In genomic region chr7:151083071-151083823, GRCh38 we compare ENCODE assay signal across 1 cellular context.
TF ChIP-seq lines count a peak whose summit lies in the region.

Gene TMUB1, minus strand, starts transcription at chr7:151083493. Its CDS starts 930 bp downstream, at chr7:151082563.

TF ChIP-seq in HepG2, 621 proteins besides CTCF, POLR2A, EP300 and RAD21 (continued from another document and continues in another):
- TF ChIP-seq NONO (IDR thresholded peaks at IDR 0.05) = no peak
- TF ChIP-seq NONO (CRISPR knock-in tag; conservative IDR thresholded peaks at IDR 0.05) = peak; percentile 29; the same call in 1 of the 2 replicates
- TF ChIP-seq CREM (IDR thresholded peaks at IDR 0.05) = no peak
- no peak for TF ChIP-seq CREM (CRISPR knock-in tag; IDR thresholded peaks at IDR 0.05)
- no peak for TF ChIP-seq SNAPC4 (CRISPR knock-in tag; IDR thresholded peaks at IDR 0.05)
- no peak for TF ChIP-seq ZBTB39 (CRISPR knock-in tag; IDR thresholded peaks at IDR 0.05)
- TF ChIP-seq AGO1 (IDR thresholded peaks at IDR 0.05; ENCODE audit: low read depth, low read length, poor library complexity, severe bottlenecking) = peak; percentile 22
- no peak for TF ChIP-seq PHB2 (IDR thresholded peaks at IDR 0.05; ENCODE audit: partially characterized antibody)
- TF ChIP-seq ZNF207 (IDR thresholded peaks at IDR 0.05; ENCODE audit: borderline replicate concordance) = no peak
- TF ChIP-seq GATAD1 (CRISPR knock-in tag; IDR thresholded peaks at IDR 0.05) = peak; percentile 64
- no peak for TF ChIP-seq MED8 (CRISPR knock-in tag; IDR thresholded peaks at IDR 0.05; ENCODE audit: insufficient replicate concordance)
- no peak for TF ChIP-seq ZNF34 (CRISPR knock-in tag; IDR thresholded peaks at IDR 0.05; ENCODE audit: borderline replicate concordance)
- TF ChIP-seq TEF (CRISPR knock-in tag; IDR thresholded peaks at IDR 0.05) = no peak
- no peak for TF ChIP-seq ADNP (CRISPR knock-in tag; IDR thresholded peaks at IDR 0.05)
- peak; percentile 62; the same call in 1 of the 2 replicates for TF ChIP-seq ATF7-NPFF (CRISPR knock-in tag; IDR thresholded peaks at IDR 0.05; ENCODE audit: low read depth)
- TF ChIP-seq SIX1 (CRISPR knock-in tag; IDR thresholded peaks at IDR 0.05; ENCODE audit: borderline replicate concordance) = no peak
- no peak for TF ChIP-seq TRIM24 (CRISPR knock-in tag; IDR thresholded peaks at IDR 0.05)
- peak; percentile 69 for TF ChIP-seq ETV5 (CRISPR knock-in tag; IDR thresholded peaks at IDR 0.05; ENCODE audit: borderline replicate concordance)
- TF ChIP-seq DPF2 (CRISPR knock-in tag; IDR thresholded peaks at IDR 0.05; ENCODE audit: borderline replicate concordance, low read depth) = no peak
- TF ChIP-seq ARNT (IDR thresholded peaks at IDR 0.05) = no peak
- no peak for TF ChIP-seq PAX8 (CRISPR knock-in tag; IDR thresholded peaks at IDR 0.05; ENCODE audit: borderline replicate concordance)
- TF ChIP-seq ZNF580 (CRISPR knock-in tag; IDR thresholded peaks at IDR 0.05; ENCODE audit: borderline replicate concordance, low read depth) = no peak
- 0 out of 2 replicates have a peak, but pooled peaks have one; percentile 18 for TF ChIP-seq MED1 (CRISPR knock-in tag; IDR thresholded peaks at IDR 0.05)
- TF ChIP-seq TFDP1 (CRISPR knock-in tag; IDR thresholded peaks at IDR 0.05; ENCODE audit: borderline replicate concordance) = peak; percentile 61; the same call in 1 of the 2 replicates
- TF ChIP-seq GFI1 (CRISPR knock-in tag; IDR thresholded peaks at IDR 0.05; ENCODE audit: borderline replicate concordance) = peak; percentile 13; the same call in 1 of the 2 replicates
- TF ChIP-seq ZMAT3 (CRISPR knock-in tag; conservative IDR thresholded peaks at IDR 0.05) = 0 out of 2 replicates have a peak, but pooled peaks have one; percentile 24
- peak; percentile 49 for TF ChIP-seq ZFY (CRISPR knock-in tag; IDR thresholded peaks at IDR 0.05)
- TF ChIP-seq ZNF572 (CRISPR knock-in tag; IDR thresholded peaks at IDR 0.05) = 0 out of 2 replicates have a peak, but pooled peaks have one; percentile 44
- peak; percentile 84; the same call in 2 of the 3 replicates for TF ChIP-seq MXI1 (IDR thresholded peaks at IDR 0.05; ENCODE audit: borderline replicate concordance, low read depth, low read length)
- TF ChIP-seq EEA1 (CRISPR knock-in tag; IDR thresholded peaks at IDR 0.05; ENCODE audit: borderline replicate concordance) = no peak
- TF ChIP-seq ZNF142 (CRISPR knock-in tag; IDR thresholded peaks at IDR 0.05) = no peak
- no peak for TF ChIP-seq ZNF335 (CRISPR knock-in tag; IDR thresholded peaks at IDR 0.05)
- TF ChIP-seq MXD3 (CRISPR knock-in tag; IDR thresholded peaks at IDR 0.05) = peak; percentile 73; the same call in 1 of the 2 replicates
- no peak for TF ChIP-seq KDM3A (CRISPR knock-in tag; IDR thresholded peaks at IDR 0.05; ENCODE audit: low read depth)
- no peak for TF ChIP-seq NFYB (CRISPR knock-in tag; IDR thresholded peaks at IDR 0.05)
- 0 out of 2 replicates have a peak, but pooled peaks have one; percentile 45 for TF ChIP-seq ZNF501 (CRISPR knock-in tag; IDR thresholded peaks at IDR 0.05)
- TF ChIP-seq ZFX (CRISPR knock-in tag; IDR thresholded peaks at IDR 0.05; ENCODE audit: low read depth) = peak; percentile 46
- TF ChIP-seq IRF1 (CRISPR knock-in tag; IDR thresholded peaks at IDR 0.05; ENCODE audit: low read depth) = no peak
- no peak for TF ChIP-seq HNRNPL (IDR thresholded peaks at IDR 0.05; ENCODE audit: low read depth, low read length)
- TF ChIP-seq ZFP1 (CRISPR knock-in tag; IDR thresholded peaks at IDR 0.05) = no peak
- peak; percentile 55; the same call in 1 of the 2 replicates for TF ChIP-seq TFDP2 (CRISPR knock-in tag; IDR thresholded peaks at IDR 0.05)
- TF ChIP-seq CBX1 (IDR thresholded peaks at IDR 0.05; ENCODE audit: low read depth) = no peak
- no peak for TF ChIP-seq ZNF260 (CRISPR knock-in tag; IDR thresholded peaks at IDR 0.05; ENCODE audit: borderline replicate concordance, low read depth)
- 0 out of 2 replicates have a peak, but pooled peaks have one; percentile 43 for TF ChIP-seq ZNF430 (CRISPR knock-in tag; IDR thresholded peaks at IDR 0.05)
- no peak for TF ChIP-seq ZNF24 (IDR thresholded peaks at IDR 0.05)
- TF ChIP-seq BATF2 (CRISPR knock-in tag; IDR thresholded peaks at IDR 0.05) = no peak
- no peak for TF ChIP-seq ISX (CRISPR knock-in tag; conservative IDR thresholded peaks at IDR 0.05)
- no peak for TF ChIP-seq ZNF160 (CRISPR knock-in tag; IDR thresholded peaks at IDR 0.05)
